In the genomic region with DNA sequence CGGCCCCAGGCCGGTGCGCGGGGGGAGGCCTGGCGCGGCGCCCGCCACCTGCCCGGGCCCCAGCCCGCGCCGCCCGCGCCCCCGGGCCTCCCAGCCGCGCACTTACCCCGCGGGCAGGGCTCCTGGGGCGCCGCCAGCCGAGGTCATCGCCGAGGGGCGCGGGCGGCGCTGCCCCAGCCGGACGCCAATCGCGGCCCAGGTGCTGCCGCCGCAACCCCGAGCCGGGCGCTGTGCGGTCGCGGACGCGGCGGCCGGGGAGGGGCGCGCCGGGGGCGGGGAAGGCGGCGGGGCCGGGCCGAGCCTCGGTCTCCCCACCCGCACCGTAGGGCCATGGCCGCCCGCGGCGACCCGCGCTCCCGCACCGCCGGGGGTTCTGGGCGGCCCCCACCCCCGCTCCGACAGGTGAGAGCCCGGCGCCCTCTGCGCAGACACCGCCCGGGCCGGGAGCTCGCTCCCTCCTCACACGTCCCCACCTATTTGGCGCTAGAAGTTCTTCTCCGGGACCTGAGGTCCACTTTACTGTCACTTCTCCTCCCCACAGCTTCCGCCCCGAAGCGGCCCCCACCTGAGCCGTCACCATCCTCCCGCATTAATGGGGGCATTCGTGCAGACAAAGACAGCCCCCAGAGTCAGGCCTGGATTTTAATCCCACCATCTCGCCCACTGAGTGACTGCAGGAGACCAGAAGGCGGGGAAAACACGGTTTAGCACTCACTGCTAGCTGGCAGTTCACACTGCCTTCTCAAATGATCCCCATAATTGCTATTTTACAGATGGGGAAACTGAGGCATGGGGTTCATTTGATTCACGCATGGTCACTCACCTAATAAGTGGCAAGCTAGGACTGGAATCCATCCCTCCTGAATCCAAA, we compare ENCODE assay signal across 8 cellular contexts. TPM values are rescaled to one million over a fixed set of nuclear protein-coding genes. Genes with fewer than 3 reads are reported as not detected.
DNase-seq lines count a peak whose midpoint lies in the region; ATAC-seq and TF ChIP-seq lines count a peak whose summit lies in the region.

A gene (minus strand): TSS at position 232 of the 871 bp plus-strand sequence. CDS start 85 bp downstream, at position 147.

- no peak for TF ChIP-seq CTCF in Calu3 (IDR thresholded peaks at IDR 0.05; ENCODE audit: unreplicated experiment)
- TF ChIP-seq CTCF in KMS-11 (conservative IDR thresholded peaks at IDR 0.05; ENCODE audit: low read depth, low read length): no peak
- TF ChIP-seq CTCF in dorsolateral prefrontal cortex (IDR thresholded peaks at IDR 0.05 in 54 of 56, conservative IDR thresholded peaks at IDR 0.05 in 2 of 56; ENCODE audit: low read depth in 1 of 56, partially characterized antibody in 56 of 56): no peak
- TF ChIP-seq CTCF in mesothelial cell of epicardium (IDR thresholded peaks at IDR 0.05; ENCODE audit: unreplicated experiment): no peak

- intact Hi-C loops in Calu3 (cut with micrococcal nuclease; ENCODE audit: unreplicated experiment) (no loop called here), dorsolateral prefrontal cortex (cut with DNase I) (no loop called here)

- H3K4me1 Mint-ChIP-seq in Calu3 (ENCODE audit: low read depth, unreplicated experiment): peaks cover 43% of the 10 kb centered on the region
- H3K4me1 Mint-ChIP-seq in mesothelial cell of epicardium: peaks cover 36% of the 10 kb centered on the region

- H3K36me3 ChIP-seq in KMS-11 (ENCODE audit: insufficient read depth): no peaks in the 10 kb centered on the region

- H3K4me3 ChIP-seq in KMS-11 (IDR thresholded peaks at IDR 0.05; ENCODE audit: insufficient read depth, low read depth, low read length): no peak within 1 kb of the TSS
- H3K4me3 ChIP-seq in dorsolateral prefrontal cortex: peak within 1 kb of the TSS; percentile 29 to 73 (median 57)

- H3K4me1 ChIP-seq in KMS-11 (ENCODE audit: low read depth, poor library complexity, severe bottlenecking): peaks cover 9% of the 10 kb centered on the region

- no TSS peak for BruUV-seq in Calu3 (replicated peaks; lab: Mats Ljungman, UMichigan)

- H3K79me2 ChIP-seq in KMS-11 (ENCODE audit: insufficient read depth, low read depth): no peaks in the 10 kb centered on the region

- H3K27me3 Mint-ChIP-seq in Calu3 (ENCODE audit: unreplicated experiment) (no peaks in the 10 kb centered on the region), mesothelial cell of epicardium (ENCODE audit: low read depth) (peaks cover 12% of the 10 kb centered on the region)

- H3K9me3 Mint-ChIP-seq in Calu3 (ENCODE audit: low read depth, unreplicated experiment): no peaks in the 10 kb centered on the region
- H3K9me3 Mint-ChIP-seq in mesothelial cell of epicardium: no peaks in the 10 kb centered on the region

- H3K27ac ChIP-seq in KMS-11 (peak within 1 kb of the TSS; percentile 54), dorsolateral prefrontal cortex (peak within 1 kb of the TSS in 15 of 59 donors; percentile 3 to 71 (median 36))

- H3K36me3 Mint-ChIP-seq in Calu3 (ENCODE audit: insufficient read depth, unreplicated experiment) (peaks cover 19% of the 10 kb centered on the region), mesothelial cell of epicardium (no peaks in the 10 kb centered on the region)

- no peaks in the 10 kb centered on the region for H4K20me1 ChIP-seq in KMS-11 (ENCODE audit: insufficient read depth)

- no peaks in the 10 kb centered on the region for H3K27me3 ChIP-seq in KMS-11 (ENCODE audit: insufficient read depth, low read depth)
- no peaks in the 10 kb centered on the region for H3K27me3 ChIP-seq in dorsolateral prefrontal cortex

- H3K4me3 Mint-ChIP-seq in Calu3 (ENCODE audit: low read depth, unreplicated experiment) (peak within 1 kb of the TSS; percentile 75), mesothelial cell of epicardium (peak within 1 kb of the TSS; percentile 80)

- no peak for DNase-seq in Calu3
- DNase-seq in dorsolateral prefrontal cortex: no peak
- DNase-seq in mesothelial cell of epicardium (ENCODE audit: low spot score in 2 of 2, unreplicated experiment in 2 of 2): no peak
- DNase-seq in hepatic stellate cell (ENCODE audit: low spot score): no peak
- DNase-seq in OCI-M2 (lab: John Stamatoyannopoulos, UW; ENCODE audit: unreplicated experiment): no peak
- no peak for DNase-seq in NCI-H510A (lab: John Stamatoyannopoulos, UW)

- H3K9ac ChIP-seq in KMS-11: peak within 1 kb of the TSS; percentile 51

- CTCF ChIA-PET in Calu3 (lab: Charles Lee): interaction anchor here (0.6 to 1.8 kb wide), 4 partner anchors 14 to 170 kb away, joined by 3 to 10 read pairs (median 6); no protein-coding TSS in a partner anchor

- H3K4me2 ChIP-seq in KMS-11: peak within 1 kb of the TSS; percentile 29; the same call in 1 of the 2 replicates

- H3K27ac Mint-ChIP-seq in Calu3 (ENCODE audit: unreplicated experiment) (peak within 1 kb of the TSS; percentile 94), mesothelial cell of epicardium (peak within 1 kb of the TSS; percentile 82)

- no peak for ATAC-seq in HG02678 (IDR thresholded peaks at IDR 0.05; ENCODE audit: unreplicated experiment)

- H2AFZ ChIP-seq in KMS-11 (ENCODE audit: low read depth): peak within 1 kb of the TSS; percentile 66; the same call in 1 of the 2 replicates

RNA-seq across cellular contexts. Expression of the gene that starts here (rescaled TPM):
- total RNA-seq in Calu3 (2022) (18.8 and 19.1 TPM in 2 replicates), dorsolateral prefrontal cortex (10 to 100 TPM in 85 of 120 experiments, 1 to 10 TPM in 35; 3.4 to 25.7 (median 12.1) TPM), mesothelial cell of epicardium (8.0 to 10.1 TPM (median 8.4 TPM) in 3 replicates)
